In genomic region chr6:125834347-125834746, GRCh38 we compare ENCODE assay signal across 12 cellular contexts. TPM values are rescaled to one million over a fixed set of nuclear protein-coding genes. Genes with fewer than 3 reads are reported as not detected.
DNase-seq lines count a peak whose midpoint lies in the region; ATAC-seq and TF ChIP-seq lines count a peak whose summit lies in the region.
"Had no signal": no experiment of that assay in that cellular context is flagged by ENCODE, and none has a peak within 500 bp of the region (broad histone marks: within the 10 kb centered on the region; RNA-seq: fewer than 3 reads in every experiment).

No MANE protein-coding gene starts in this region.

- 86% methylated on average over 2 of the region's 2 CpGs for WGBS in suprapubic skin

- no peak for TF ChIP-seq EP300 in suprapubic skin (IDR thresholded peaks at IDR 0.05)

- H3K27me3 ChIP-seq in suprapubic skin, result no peaks in the 10 kb centered on the region
- H3K27me3 ChIP-seq: colonic mucosa had no signal

- H3K4me1 ChIP-seq in suprapubic skin, result peaks cover 38% of the 10 kb centered on the region
- H3K4me1 ChIP-seq: colonic mucosa had no signal

- H3K27ac Mint-ChIP-seq in chondrocyte (ENCODE audit: unreplicated experiment), result peak overlapping the region; percentile 14

- no peak overlapping the region for H3K4me3 Mint-ChIP-seq in chondrocyte (ENCODE audit: unreplicated experiment)

- H3K4me1 Mint-ChIP-seq in chondrocyte (ENCODE audit: low read depth), result peaks cover 21% of the 10 kb centered on the region

- peak; percentile 92 for ATAC-seq in HG03064 (IDR thresholded peaks at IDR 0.05; ENCODE audit: low read depth, unreplicated experiment)
- ATAC-seq: A549 had no signal

- no peaks in the 10 kb centered on the region for H3K36me3 Mint-ChIP-seq in chondrocyte (ENCODE audit: low read depth)

- H3K9me3 Mint-ChIP-seq in chondrocyte (ENCODE audit: low read depth), result no peaks in the 10 kb centered on the region

- H3K9me3 ChIP-seq in suprapubic skin, result no peaks in the 10 kb centered on the region
- H3K9me3 ChIP-seq: A549, colonic mucosa had no signal

- no peak overlapping the region for H3K4me3 ChIP-seq in suprapubic skin
- H3K4me3 ChIP-seq: A549, colonic mucosa had no signal

- TF ChIP-seq CTCF in chondrocyte (IDR thresholded peaks at IDR 0.05) (no peak), suprapubic skin (IDR thresholded peaks at IDR 0.05) (no peak)

- peak overlapping the region; percentile 67 for H3K27ac ChIP-seq in suprapubic skin
- H3K27ac ChIP-seq: A549, VCaP had no signal

- peak; percentile 4 for DNase-seq in activated CD4-positive, alpha-beta T cell treated with anti-CD3 and anti-CD28 coated beads, Interleukin-2, amount 50 U/mL, for 1 hour
- DNase-seq in activated CD4-positive, alpha-beta T cell treated with anti-CD3 and anti-CD28 coated beads, Interleukin-2, amount 50 U/mL, for 4 hours, result no peak
- DNase-seq in chondrocyte (ENCODE audit: low spot score) (no peak), suprapubic skin (ENCODE audit: low spot score in 2 of 2) (no peak), HuH-7 (ENCODE audit: low spot score) (no peak), NCI-H1694 (lab: John Stamatoyannopoulos, UW) (no peak)
- DNase-seq in stimulated activated naive CD4-positive, alpha-beta T cell treated with Interleukin-2 at 50 U/mL for 16 hours (lab: John Stamatoyannopoulos, UW), result no peak
- DNase-seq: colonic mucosa, NCI-H1105 had no signal

- no peak for TF ChIP-seq POLR2A in suprapubic skin (IDR thresholded peaks at IDR 0.05)

- H3K36me3 ChIP-seq in suprapubic skin, result no peaks in the 10 kb centered on the region
- H3K36me3 ChIP-seq: colonic mucosa had no signal

- no peaks in the 10 kb centered on the region for H3K27me3 Mint-ChIP-seq in chondrocyte (ENCODE audit: low read depth)

RNA-seq across cellular contexts. Expression of gene NCOA7, which starts 43.6 kb away (rescaled TPM):
- 49.6 to 80.7 TPM (median 74.9 TPM) in 3 replicates for total RNA-seq in chondrocyte
- total RNA-seq in suprapubic skin, result 10 to 100 TPM; 11.1 to 28.4 (median 22.1) TPM
